ENCODE assay signal across 19 cellular contexts in the genomic region with DNA sequence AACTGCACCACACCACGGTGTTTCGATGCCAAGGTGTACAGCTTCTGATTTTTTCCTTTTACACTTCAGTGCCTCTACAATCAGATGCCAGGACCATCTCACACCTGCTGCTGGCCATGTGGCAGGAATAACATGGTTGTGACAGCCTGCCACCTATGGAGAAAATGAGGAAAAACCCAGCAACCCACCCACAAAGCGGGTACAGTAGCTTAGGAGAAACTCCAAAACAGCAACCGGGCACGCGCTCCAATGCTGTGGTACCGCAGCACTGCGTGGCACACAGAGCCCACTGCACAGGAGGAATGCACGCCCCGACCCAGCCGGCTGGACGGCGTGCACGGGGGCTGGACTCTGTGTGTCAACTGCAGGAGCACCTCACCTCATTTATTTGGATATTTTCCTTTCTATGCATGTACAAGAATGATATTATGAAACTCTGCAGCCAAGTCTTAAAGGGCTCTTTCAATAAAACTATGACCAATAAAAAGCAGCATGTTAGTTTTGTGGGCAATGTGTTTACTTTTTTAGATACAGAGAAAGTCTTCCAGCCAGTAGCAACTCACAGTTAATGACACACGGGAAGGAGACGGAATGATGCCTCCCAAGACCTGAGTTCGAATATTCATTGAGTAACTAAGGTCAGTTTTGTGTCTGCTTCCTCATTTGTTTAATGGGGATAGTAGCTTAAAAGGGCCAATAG. TPM values are rescaled to one million over a fixed set of nuclear protein-coding genes. Genes with fewer than 3 reads are reported as not detected.
DNase-seq lines count a peak whose midpoint lies in the region; TF ChIP-seq lines count a peak whose summit lies in the region.
"Had no signal": no experiment of that assay in that cellular context is flagged by ENCODE, and none has a peak within 500 bp of the region (broad histone marks: within the 10 kb centered on the region; RNA-seq: fewer than 3 reads in every experiment).

No MANE protein-coding gene starts in this region.

- DNase-seq in LNCaP clone FGC (ENCODE audit: low read depth) (peak; percentile 67), fibroblast of lung (ENCODE audit: low read depth in 2 of 2) (peak in 1 of 2 donors; percentile 56), Kasumi-1 (lab: John Stamatoyannopoulos, UW) (no peak), middle frontal gyrus (ENCODE audit: extremely low spot score, low spot score) (no peak), KG1 (lab: John Stamatoyannopoulos, UW) (no peak), cortex of kidney (lab: John Stamatoyannopoulos, UW) (no peak)
- DNase-seq: activated CD4-positive, alpha-beta T cell treated with anti-CD3 and anti-CD28 coated beads, Interleukin-2, amount 50 U/mL, for 48 hours; activated naive CD4-positive, alpha-beta T cell treated with Interleukin-2 at 50 U/mL for 16 hours; Caco-2; GF-D8; HCEC 1CT; heart right ventricle; NCI-H2029 treated with DMSO at 0.1 percent for 48 hours; NCI-H510A; SIG-M5 had no signal

- H3K9ac ChIP-seq in BLaER1 (no peak overlapping the region), fibroblast of lung (ENCODE audit: insufficient read depth, low read length) (no peak overlapping the region)

- H3K27ac ChIP-seq in 22Rv1 (no peak overlapping the region), BLaER1 (no peak overlapping the region), fibroblast of lung (ENCODE audit: insufficient read depth, low read length) (no peak overlapping the region)
- H3K27ac ChIP-seq: heart right ventricle, ovary had no signal

- H3K4me2 ChIP-seq in BLaER1 = peak overlapping the region; percentile 95
- H3K4me2 ChIP-seq in fibroblast of lung (ENCODE audit: extremely low read depth, insufficient read depth, low read length) = peak overlapping the region; percentile 16

- H3K36me3 ChIP-seq in BLaER1 (peaks cover 17% of the 10 kb centered on the region; the same call in 1 of the 2 replicates), fibroblast of lung (ENCODE audit: control insufficient read depth, insufficient read depth, low read length) (no peaks in the 10 kb centered on the region)
- H3K36me3 ChIP-seq: ovary had no signal

- no peak overlapping the region for H3K4me3 ChIP-seq in BLaER1
- no peak overlapping the region for H3K4me3 ChIP-seq in LNCaP clone FGC (ENCODE audit: low read depth, low read length)
- H3K4me3 ChIP-seq in fibroblast of lung (replicated peaks in 1 of 4; ENCODE audit: control extremely low read depth in 1 of 4, insufficient read depth in 1 of 4, low read depth in 3 of 4, low read length in 4 of 4) = no peak overlapping the region
- H3K4me3 ChIP-seq: heart right ventricle, lung, ovary had no signal

- 0 out of 2 replicates have a peak, but pooled peaks have one; percentile 6 for TF ChIP-seq CTCF in 22Rv1 (IDR thresholded peaks at IDR 0.05)
- peak; percentile 25 for TF ChIP-seq CTCF in LNCaP clone FGC (IDR thresholded peaks at IDR 0.05; ENCODE audit: control insufficient read depth, extremely low read depth, insufficient read depth)
- TF ChIP-seq CTCF in fibroblast of lung (conservative IDR thresholded peaks at IDR 0.05 in 1 of 2, IDR thresholded peaks at IDR 0.05 in 1 of 2; ENCODE audit: low read depth in 1 of 2, low read length in 2 of 2) = no peak

- peaks cover 27% of the 10 kb centered on the region for H3K79me2 ChIP-seq in fibroblast of lung (ENCODE audit: control insufficient read depth, insufficient read depth, low read length)

- H4K20me1 ChIP-seq in BLaER1 (peaks cover 63% of the 10 kb centered on the region; the same call in 1 of the 2 replicates), fibroblast of lung (ENCODE audit: control insufficient read depth, extremely low read depth, insufficient read depth, low read length) (no peaks in the 10 kb centered on the region)

- H3K27me3 ChIP-seq in BLaER1 (no peaks in the 10 kb centered on the region), fibroblast of lung (ENCODE audit: control insufficient read depth, insufficient read depth, low read length) (no peaks in the 10 kb centered on the region)
- H3K27me3 ChIP-seq: heart right ventricle, ovary had no signal

- H2AFZ ChIP-seq in fibroblast of lung (ENCODE audit: low read length) = no peak overlapping the region

- H3K9me3 ChIP-seq in BLaER1 (no peaks in the 10 kb centered on the region), fibroblast of lung (ENCODE audit: control insufficient read depth, insufficient read depth, low read depth, low read length) (no peaks in the 10 kb centered on the region)
- H3K9me3 ChIP-seq: Caco-2, heart right ventricle, ovary had no signal

- H3K4me1 ChIP-seq in BLaER1 (peaks cover 54% of the 10 kb centered on the region), fibroblast of lung (ENCODE audit: control insufficient read depth, extremely low read depth, insufficient read depth, low read length) (peaks cover 16% of the 10 kb centered on the region)
- H3K4me1 ChIP-seq: Caco-2 had no signal

RNA-seq across cellular contexts. Expression of gene MAP1LC3B, which starts 45.9 kb away (rescaled TPM):
- total RNA-seq in fibroblast of lung = 28.0 and 41.1 TPM in 2 replicates
- polyA plus RNA-seq in fibroblast of lung = 50.6 and 67.6 TPM in 2 replicates
- polyA plus RNA-seq in fibroblast of lung (2012) = 83.9 and 96.1 TPM in 2 replicates
- polyA minus RNA-seq in fibroblast of lung (ENCODE audit: low replicate concordance) = 15.3 and 30.1 TPM in 2 replicates

RNA-seq across cellular contexts. Expression of gene FBXO31, which starts 54.5 kb away (rescaled TPM):
- total RNA-seq in fibroblast of lung = 38.5 and 40.3 TPM in 2 replicates
- 13.5 and 17.6 TPM in 2 replicates for polyA plus RNA-seq in fibroblast of lung
- polyA plus RNA-seq in fibroblast of lung (2012) = 21.9 and 26.4 TPM in 2 replicates
- polyA minus RNA-seq in fibroblast of lung (ENCODE audit: low replicate concordance) = 43.6 and 55.9 TPM in 2 replicates

RNA-seq across cellular contexts. Expression of gene ZCCHC14, which starts 54.8 kb away (rescaled TPM):
- total RNA-seq in fibroblast of lung = 15.4 and 16.3 TPM in 2 replicates
- 6.4 and 8.6 TPM in 2 replicates for polyA plus RNA-seq in fibroblast of lung
- polyA plus RNA-seq in fibroblast of lung (2012) = 12.6 and 13.5 TPM in 2 replicates
- polyA minus RNA-seq in fibroblast of lung (ENCODE audit: low replicate concordance) = 19.5 and 24.6 TPM in 2 replicates

Comparison
In these comparisons a context has a peak if more than half of its experiments do, and no peak if none do; other contexts are left out.
1. CTCF ChIP-seq: peak in 22Rv1 (single experiment) and LNCaP clone FGC (single experiment); none in fibroblast of lung (0 of 2).